ENCODE assay signal across 12 cellular contexts in the genomic region with DNA sequence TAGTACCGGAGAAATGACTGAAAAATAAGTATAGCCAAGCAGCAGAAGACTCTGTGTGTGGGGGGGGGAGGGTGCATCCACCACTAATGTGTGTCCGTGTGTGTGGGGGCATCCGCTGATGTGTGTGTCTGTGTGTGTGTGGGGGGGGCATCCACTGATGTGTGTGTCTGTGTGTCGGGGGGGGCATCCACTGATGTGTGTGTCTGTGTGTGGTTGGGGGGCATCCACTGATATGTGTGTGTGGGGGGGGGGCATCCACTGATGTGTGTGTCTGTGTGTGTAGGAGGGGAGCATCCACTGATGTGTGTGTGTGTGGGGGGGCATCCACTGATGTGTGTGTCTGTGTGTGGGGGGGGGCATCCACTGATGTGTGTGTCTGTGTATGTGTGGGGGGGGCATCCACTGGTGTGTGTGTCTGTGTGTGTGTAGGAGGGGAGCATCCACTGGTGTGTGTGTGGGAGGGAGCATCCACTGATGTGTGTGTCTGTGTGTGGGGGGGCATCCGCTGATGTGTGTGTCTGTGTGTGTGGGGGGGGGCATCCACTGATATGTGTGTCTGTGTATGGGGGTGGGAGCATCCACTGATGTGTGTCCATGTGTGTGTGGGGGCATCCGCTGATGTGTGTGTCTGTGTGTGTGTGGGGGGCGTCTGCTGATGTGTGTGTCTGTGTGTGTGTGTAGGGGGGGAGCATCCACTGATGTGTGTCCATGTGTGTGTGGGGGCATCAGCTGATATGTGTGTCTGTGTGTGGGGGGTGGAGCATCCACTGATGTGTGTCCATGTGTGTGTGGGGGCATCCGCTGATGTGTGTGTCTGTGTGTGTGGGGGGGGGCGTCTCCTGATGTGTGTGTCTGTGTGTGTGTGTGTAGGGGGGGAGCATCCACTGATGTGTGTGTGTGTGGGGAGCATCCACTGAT.
DNase-seq lines count a peak whose midpoint lies in the region; ATAC-seq and TF ChIP-seq lines count a peak whose summit lies in the region.
"Had no signal": no experiment of that assay in that cellular context is flagged by ENCODE, and none has a peak within 500 bp of the region (broad histone marks: within the 10 kb centered on the region; RNA-seq: fewer than 3 reads in every experiment).

No MANE protein-coding gene starts in this region.

- H3K27me3 ChIP-seq in breast epithelium, result no peaks in the 10 kb centered on the region
- H3K27me3 ChIP-seq in thyroid gland, result no peaks in the 10 kb centered on the region

- no peak overlapping the region for H3K27ac Mint-ChIP-seq in MCF 10A (ENCODE audit: low read depth, unreplicated experiment)
- peak overlapping the region; percentile 70 for H3K27ac Mint-ChIP-seq in activated CD4-positive, alpha-beta memory T cell treated with anti-CD3 and anti-CD28 coated beads, Interleukin-2, amount 10 ng/mL, durations not matched to agents 7 days and 5 days
- peak overlapping the region; percentile 85 to 97 for H3K27ac Mint-ChIP-seq in stimulated activated naive CD8-positive, alpha-beta T cell treated with anti-CD3 and anti-CD28 coated beads, Interleukin-15, amount 100 ng/mL, for 72 hours

- peak; percentile 4 to 24 for DNase-seq in breast epithelium (ENCODE audit: low spot score in 2 of 2)
- DNase-seq in MCF 10A (ENCODE audit: unreplicated experiment), result no peak
- DNase-seq in activated CD4-positive, alpha-beta memory T cell treated with anti-CD3 and anti-CD28 coated beads, Interleukin-2, amount 10 ng/mL, durations not matched to agents 7 days and 5 days, result peak; percentile 12
- DNase-seq in fibroblast of villous mesenchyme (ENCODE audit: low read depth), result no peak
- DNase-seq in stimulated activated naive CD8-positive, alpha-beta T cell treated with anti-CD3 and anti-CD28 coated beads, Interleukin-15, amount 100 ng/mL, for 72 hours, result peak in 1 of 2 donors; percentile 6
- DNase-seq in thyroid gland, result no peak
- DNase-seq in mesenteric fat pad (ENCODE audit: low spot score), result no peak
- DNase-seq: DMS79, NCI-H1092, NCI-H345 had no signal

- intact Hi-C loops in breast epithelium (cut with DNase I; ENCODE audit: low total_unique reads), result loop anchor here (5.0 to 10.0 kb wide), 2 partner anchors 58 to 116 kb away; no protein-coding TSS in a partner anchor
- intact Hi-C loops in MCF 10A (cut with micrococcal nuclease), result no loop called here
- intact Hi-C loops in thyroid gland (cut with DNase I), result loop anchor here (10.0 kb wide), 1 partner anchor 124 kb away; no protein-coding TSS in a partner anchor

- whole genome bisulfite sequencing in thyroid gland, 2 donors, result 48 to 67% methylated on average over 1 to 3 of the region's 9 CpGs

- H3K36me3 Mint-ChIP-seq in MCF 10A (ENCODE audit: insufficient read depth, unreplicated experiment), result no peaks in the 10 kb centered on the region
- no peaks in the 10 kb centered on the region for H3K36me3 Mint-ChIP-seq in activated CD4-positive, alpha-beta memory T cell treated with anti-CD3 and anti-CD28 coated beads, Interleukin-2, amount 10 ng/mL, durations not matched to agents 7 days and 5 days (ENCODE audit: low read depth)

- no peaks in the 10 kb centered on the region for H3K36me3 ChIP-seq in breast epithelium
- no peaks in the 10 kb centered on the region for H3K36me3 ChIP-seq in thyroid gland
- H3K36me3 ChIP-seq: prostate gland had no signal

- no peak for ATAC-seq in stimulated activated naive CD8-positive, alpha-beta T cell treated with anti-CD3 and anti-CD28 coated beads, Interleukin-15, amount 100 ng/mL, for 72 hours
- ATAC-seq in GM18505 (IDR thresholded peaks at IDR 0.05; ENCODE audit: unreplicated experiment), result no peak

- no peaks in the 10 kb centered on the region for H3K9me3 Mint-ChIP-seq in MCF 10A (ENCODE audit: unreplicated experiment)
- H3K9me3 Mint-ChIP-seq in activated CD4-positive, alpha-beta memory T cell treated with anti-CD3 and anti-CD28 coated beads, Interleukin-2, amount 10 ng/mL, durations not matched to agents 7 days and 5 days, result no peaks in the 10 kb centered on the region
- H3K9me3 Mint-ChIP-seq in stimulated activated naive CD8-positive, alpha-beta T cell treated with anti-CD3 and anti-CD28 coated beads, Interleukin-15, amount 100 ng/mL, for 72 hours, result no peaks in the 10 kb centered on the region

- H3K4me1 Mint-ChIP-seq in MCF 10A (ENCODE audit: insufficient read depth, unreplicated experiment), result no peaks in the 10 kb centered on the region
- peaks cover 86% of the 10 kb centered on the region for H3K4me1 Mint-ChIP-seq in activated CD4-positive, alpha-beta memory T cell treated with anti-CD3 and anti-CD28 coated beads, Interleukin-2, amount 10 ng/mL, durations not matched to agents 7 days and 5 days
- peaks cover 98% of the 10 kb centered on the region for H3K4me1 Mint-ChIP-seq in stimulated activated naive CD8-positive, alpha-beta T cell treated with anti-CD3 and anti-CD28 coated beads, Interleukin-15, amount 100 ng/mL, for 72 hours

- H3K27me3 Mint-ChIP-seq in MCF 10A (ENCODE audit: insufficient read depth, unreplicated experiment), result no peaks in the 10 kb centered on the region
- H3K27me3 Mint-ChIP-seq in activated CD4-positive, alpha-beta memory T cell treated with anti-CD3 and anti-CD28 coated beads, Interleukin-2, amount 10 ng/mL, durations not matched to agents 7 days and 5 days, result no peaks in the 10 kb centered on the region
- no peaks in the 10 kb centered on the region for H3K27me3 Mint-ChIP-seq in stimulated activated naive CD8-positive, alpha-beta T cell treated with anti-CD3 and anti-CD28 coated beads, Interleukin-15, amount 100 ng/mL, for 72 hours

- no peak overlapping the region for H3K4me3 ChIP-seq in breast epithelium
- peak overlapping the region; percentile 12 for H3K4me3 ChIP-seq in fibroblast of villous mesenchyme (ENCODE audit: low read depth, low read length)
- no peak overlapping the region for H3K4me3 ChIP-seq in thyroid gland (replicated peaks in 1 of 3)
- H3K4me3 ChIP-seq: prostate gland had no signal

- no peak overlapping the region for H3K27ac ChIP-seq in breast epithelium
- no peak overlapping the region for H3K27ac ChIP-seq in thyroid gland
- H3K27ac ChIP-seq: prostate gland had no signal

- TF ChIP-seq POLR2A in breast epithelium (IDR thresholded peaks at IDR 0.05) (no peak), thyroid gland (IDR thresholded peaks at IDR 0.05) (no peak), GM18505 (IDR thresholded peaks at IDR 0.05; ENCODE audit: borderline replicate concordance, extremely low read depth, insufficient read depth, insufficient read length) (no peak)

- CTCF ChIA-PET in MCF 10A (lab: Yijun Ruan, JAX), result no interaction called here
- CTCF ChIA-PET in activated CD4-positive, alpha-beta memory T cell treated with anti-CD3 and anti-CD28 coated beads, Interleukin-2, amount 10 ng/mL, durations not matched to agents 7 days and 5 days (lab: Charles Lee), result no interaction called here

- no peak for TF ChIP-seq CTCF in breast epithelium (IDR thresholded peaks at IDR 0.05)
- TF ChIP-seq CTCF in MCF 10A (IDR thresholded peaks at IDR 0.05; ENCODE audit: unreplicated experiment), result no peak
- TF ChIP-seq CTCF in fibroblast of villous mesenchyme (IDR thresholded peaks at IDR 0.05; ENCODE audit: insufficient read depth, low read depth, low read length), result no peak
- TF ChIP-seq CTCF in thyroid gland (IDR thresholded peaks at IDR 0.05), result no peak

- no peaks in the 10 kb centered on the region for H3K9me3 ChIP-seq in breast epithelium
- H3K9me3 ChIP-seq in thyroid gland, result no peaks in the 10 kb centered on the region
- H3K9me3 ChIP-seq: prostate gland had no signal

- no TSS peak for BruUV-seq in MCF 10A (replicated peaks; lab: Mats Ljungman, UMichigan)

- POLR2A ChIA-PET in MCF 10A (lab: Yijun Ruan, JAX), result no interaction called here
- POLR2A ChIA-PET in activated CD4-positive, alpha-beta memory T cell treated with anti-CD3 and anti-CD28 coated beads, Interleukin-2, amount 10 ng/mL, durations not matched to agents 7 days and 5 days (lab: Charles Lee), result interaction anchor here (1.1 kb wide), 2 partner anchors 116 to 124 kb away, joined by 3 read pairs; no protein-coding TSS in a partner anchor

- H3K4me3 Mint-ChIP-seq in MCF 10A (ENCODE audit: unreplicated experiment), result no peak overlapping the region
- no peak overlapping the region for H3K4me3 Mint-ChIP-seq in activated CD4-positive, alpha-beta memory T cell treated with anti-CD3 and anti-CD28 coated beads, Interleukin-2, amount 10 ng/mL, durations not matched to agents 7 days and 5 days
- H3K4me3 Mint-ChIP-seq in stimulated activated naive CD8-positive, alpha-beta T cell treated with anti-CD3 and anti-CD28 coated beads, Interleukin-15, amount 100 ng/mL, for 72 hours, result peak overlapping the region; percentile 77 to 80

- H3K4me1 ChIP-seq in breast epithelium (peaks cover 0 to 2% of the 10 kb centered on the region in 2 donors), thyroid gland (peaks cover 0 to 2% of the 10 kb centered on the region in 2 donors)
- H3K4me1 ChIP-seq: prostate gland had no signal

Comparison
In these comparisons a context has a peak if more than half of its experiments do, and no peak if none do; other contexts are left out.
1. DNase-seq: peak in breast epithelium (2 of 2) and activated CD4-positive, alpha-beta memory T cell treated with anti-CD3 and anti-CD28 coated beads, Interleukin-2, amount 10 ng/mL, durations not matched to agents 7 days and 5 days (single experiment); none in MCF 10A (single experiment), fibroblast of villous mesenchyme (single experiment), thyroid gland (0 of 2) and mesenteric fat pad (single experiment).
2. H3K4me3 Mint-ChIP-seq: peak in stimulated activated naive CD8-positive, alpha-beta T cell treated with anti-CD3 and anti-CD28 coated beads, Interleukin-15, amount 100 ng/mL, for 72 hours (2 of 2); none in MCF 10A (single experiment) and activated CD4-positive, alpha-beta memory T cell treated with anti-CD3 and anti-CD28 coated beads, Interleukin-2, amount 10 ng/mL, durations not matched to agents 7 days and 5 days (single experiment).